ENCODE assay signal across 10 cellular contexts in the genomic region with DNA sequence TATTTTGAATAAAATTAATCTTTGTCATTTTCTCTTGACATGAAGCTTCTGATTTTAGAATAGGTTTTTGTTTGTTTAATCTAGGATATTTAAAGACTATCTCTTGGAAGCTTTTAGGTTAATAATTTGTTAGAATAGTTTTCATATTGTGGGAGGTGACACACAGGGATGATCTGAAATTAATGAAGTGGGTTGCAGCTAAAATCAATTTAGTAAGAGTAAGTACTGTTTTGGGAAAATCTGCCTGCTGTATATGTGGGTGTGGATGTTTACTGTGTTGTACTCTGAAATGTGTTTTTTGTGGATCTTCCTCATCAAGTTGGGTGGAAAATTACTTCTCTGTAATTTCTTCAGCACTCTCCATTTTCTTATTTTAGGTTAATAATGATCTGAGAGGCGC.
A peak's percentile ranks its signal among the peaks of the same experiment; 100 is the strongest.
DNase-seq lines count a peak whose midpoint lies in the region; ATAC-seq and TF ChIP-seq lines count a peak whose summit lies in the region.
"Had no signal": no experiment of that assay in that cellular context is flagged by ENCODE, and none has a peak within 500 bp of the region (broad histone marks: within the 10 kb centered on the region; RNA-seq: fewer than 3 reads in every experiment).

No MANE protein-coding gene starts in this region.

- H3K27ac ChIP-seq in VCaP (peak overlapping the region; percentile 85), gastroesophageal sphincter (peak overlapping the region; percentile 79 to 85 (median 80)), spleen (peak overlapping the region; percentile 15 to 78 (median 58))

- peaks cover 5 to 49% (median 6%) of the 10 kb centered on the region in 3 donors for H3K4me1 ChIP-seq in gastroesophageal sphincter
- H3K4me1 ChIP-seq in spleen: peaks cover 4 to 31% (median 16%) of the 10 kb centered on the region in 6 donors

- ATAC-seq in gastroesophageal sphincter: no peak
- no peak for ATAC-seq in GM21723 (IDR thresholded peaks at IDR 0.05; ENCODE audit: unreplicated experiment)
- ATAC-seq in GM21786 (IDR thresholded peaks at IDR 0.05; ENCODE audit: unreplicated experiment): no peak

- TF ChIP-seq CTCF in GM12865 (IDR thresholded peaks at IDR 0.05; ENCODE audit: insufficient read depth, low read depth, low read length, missing control alignments) (no peak), VCaP (conservative IDR thresholded peaks at IDR 0.05) (no peak), gastroesophageal sphincter (IDR thresholded peaks at IDR 0.05) (no peak), spleen (IDR thresholded peaks at IDR 0.05 in 8 of 11, conservative IDR thresholded peaks at IDR 0.05 in 3 of 11) (no peak)

- H3K4me3 ChIP-seq in GM12865 (ENCODE audit: low read depth, low read length) (0 out of 2 replicates have a peak overlapping the region, but pooled peaks have one; percentile 12), gastroesophageal sphincter (peak overlapping the region; percentile 44 to 52), spleen (peak overlapping the region in 5 of 8 donors; percentile 2 to 48 (median 16))

- no peak for TF ChIP-seq POLR2A in gastroesophageal sphincter (IDR thresholded peaks at IDR 0.05)
- no peak for TF ChIP-seq POLR2A in spleen (IDR thresholded peaks at IDR 0.05)

- DNase-seq in GM12865 (ENCODE audit: low read depth): no peak
- DNase-seq in spleen: no peak
- no peak for DNase-seq in stimulated activated CD4-positive, alpha-beta T cell treated with anti-CD3 and anti-CD28 coated beads, Interleukin-1b, Interleukin-23, amount 100 ng/mL, for 48 hours
- DNase-seq in NCI-H82 (lab: John Stamatoyannopoulos, UW): no peak
- DNase-seq: activated CD4-positive, CD25-positive, alpha-beta regulatory T cell; cortex of kidney had no signal

- 55 to 80% methylated on average over 1 of the region's 1 CpG for WGBS in gastroesophageal sphincter (ENCODE audit: low coverage in 1 of 2), 2 donors
- 88 to 98% (median 95%) methylated on average over 1 of the region's 1 CpG for WGBS in spleen, 5 donors

- H3K27me3 ChIP-seq in gastroesophageal sphincter: no peaks in the 10 kb centered on the region
- no peaks in the 10 kb centered on the region for H3K27me3 ChIP-seq in spleen (replicated peaks in 1 of 7)

- intact Hi-C loops in spleen (cut with DNase I; ENCODE audit: low total_unique reads): no loop called here

- no peak for TF ChIP-seq EP300 in gastroesophageal sphincter (IDR thresholded peaks at IDR 0.05)

- H3K36me3 ChIP-seq in gastroesophageal sphincter (peaks cover 0 to 19% of the 10 kb centered on the region in 2 donors), spleen (peaks cover 3 to 60% (median 11%) of the 10 kb centered on the region in 6 donors)

- H3K9me3 ChIP-seq in gastroesophageal sphincter (no peaks in the 10 kb centered on the region), spleen (no peaks in the 10 kb centered on the region)
